ENCODE assay signal across 8 cellular contexts in the genomic region with DNA sequence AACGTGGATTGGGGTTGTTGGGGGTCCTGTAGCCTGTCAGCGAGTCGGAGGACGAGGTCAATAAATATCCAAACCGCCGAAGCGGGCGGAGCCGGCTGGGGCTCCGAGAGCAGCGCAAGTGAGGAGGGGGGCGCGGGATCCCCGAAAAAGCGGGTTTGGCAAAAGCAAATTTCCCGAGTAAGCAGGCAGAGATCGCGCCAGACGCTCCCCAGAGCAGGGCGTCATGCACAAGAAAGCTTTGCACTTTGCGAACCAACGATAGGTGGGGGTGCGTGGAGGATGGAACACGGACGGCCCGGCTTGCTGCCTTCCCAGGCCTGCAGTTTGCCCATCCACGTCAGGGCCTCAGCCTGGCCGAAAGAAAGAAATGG. TPM values are rescaled to one million over a fixed set of nuclear protein-coding genes. Genes with fewer than 3 reads are reported as not detected.
A peak's percentile ranks its signal among the peaks of the same experiment; 100 is the strongest.
DNase-seq lines count a peak whose midpoint lies in the region; ATAC-seq and TF ChIP-seq lines count a peak whose summit lies in the region.

No MANE protein-coding gene starts in this region.

- no TSS peak for BruUV-seq in HCT116 (replicated peaks; lab: Mats Ljungman, UMichigan)

- peak overlapping the region; percentile 58 for H3K9ac ChIP-seq in HCT116 (ENCODE audit: low read length)

- H3K4me1 ChIP-seq in HCT116 (ENCODE audit: control insufficient read depth in 1 of 2, insufficient read depth in 2 of 2, low read length in 2 of 2) = peaks cover 14 to 43% of the 10 kb centered on the region in 2 experiments
- H3K4me1 ChIP-seq in mononuclear cell (ENCODE audit: insufficient read depth, low read length) = peaks cover 31% of the 10 kb centered on the region
- H3K4me1 ChIP-seq in thoracic aorta (ENCODE audit: control insufficient read depth in 1 of 2, low read depth in 2 of 2) = peaks cover 18 to 32% of the 10 kb centered on the region in 2 donors

- RAD21 ChIA-PET in HCT116 (lab: Charles Lee; ENCODE audit: low non-redundant PET in 1 of 2, low total read pairs in 2 of 2, uncharacterized antibody in 2 of 2, unreplicated experiment in 2 of 2) = interaction anchor here (0.6 to 2.0 kb wide), 9 partner anchors 9 to 78 kb away, joined by 3 to 9 read pairs (median 5); a partner anchor contains a TSS

- peak overlapping the region; percentile 92 for H3K4me2 ChIP-seq in HCT116 (ENCODE audit: low read length)

- TF ChIP-seq CTCF in HCT116 (IDR thresholded peaks at IDR 0.05 in 2 of 3, conservative IDR thresholded peaks at IDR 0.05 in 1 of 3; ENCODE audit: borderline replicate concordance in 1 of 3, insufficient read depth in 1 of 3, low read depth in 2 of 3, low read length in 2 of 3) (no peak), thoracic aorta (IDR thresholded peaks at IDR 0.05) (no peak)

- intact Hi-C loops in HCT116 (cut with micrococcal nuclease) = loop anchor here (1.0 to 10.0 kb wide), 6 partner anchors 9 to 675 kb away; a partner anchor contains a TSS

- peak; percentile 50 for TF ChIP-seq POLR2A in HCT116 (IDR thresholded peaks at IDR 0.05; ENCODE audit: borderline replicate concordance, extremely low read depth, insufficient read depth, insufficient read length)

- CTCF ChIA-PET in HCT116 (lab: Charles Lee) = interaction anchor here (0.6 to 4.2 kb wide), 29 partner anchors 9 to 1729 kb away, joined by 3 to 71 read pairs (median 7); a partner anchor contains a TSS

- H3K9me2 ChIP-seq in HCT116 (ENCODE audit: insufficient read depth) = no peaks in the 10 kb centered on the region

- POLR2A ChIA-PET in HCT116 (lab: Charles Lee) = interaction anchor here (0.6 to 3.6 kb wide), 12 partner anchors 10 to 620 kb away, joined by 3 to 50 read pairs (median 6); a partner anchor contains a TSS

- no peaks in the 10 kb centered on the region for H4K20me1 ChIP-seq in HCT116 (ENCODE audit: insufficient read depth)

- no peak for TF ChIP-seq RAD21 in HCT116 (IDR thresholded peaks at IDR 0.05; ENCODE audit: low read depth)

- ATAC-seq in HCT116 = no peak; the same call in 1 of the 2 replicates
- ATAC-seq in thoracic aorta (ENCODE audit: insufficient number of reproducible peaks, low FRiP score, low read depth) = no peak
- no peak for ATAC-seq in HG03439 (IDR thresholded peaks at IDR 0.05; ENCODE audit: unreplicated experiment)
- ATAC-seq in HG02610 (IDR thresholded peaks at IDR 0.05; ENCODE audit: unreplicated experiment) = no peak

- no peaks in the 10 kb centered on the region for H3K79me2 ChIP-seq in HCT116 (ENCODE audit: insufficient read depth, low read length)

- H3K27me3 ChIP-seq in HCT116 (ENCODE audit: insufficient read depth, low read length) (no peaks in the 10 kb centered on the region), mononuclear cell (ENCODE audit: insufficient read depth, low read length) (peaks cover 49% of the 10 kb centered on the region), thoracic aorta (replicated peaks; ENCODE audit: insufficient read depth) (no peaks in the 10 kb centered on the region)

- peak overlapping the region; percentile 94 for H3K27ac ChIP-seq in HCT116 (ENCODE audit: low read depth, low read length)
- H3K27ac ChIP-seq in thoracic aorta = peak overlapping the region; percentile 83 to 98

- H3K36me3 ChIP-seq in HCT116 (ENCODE audit: control insufficient read depth in 1 of 2, insufficient read depth in 2 of 2, low read length in 2 of 2) (no peaks in the 10 kb centered on the region), thoracic aorta (peaks cover 22% of the 10 kb centered on the region)

- peak overlapping the region; percentile 62 to 84 for H3K4me3 ChIP-seq in HCT116 (replicated peaks in 1 of 2; ENCODE audit: low read depth in 1 of 2, low read length in 2 of 2)
- peak overlapping the region; percentile 49 for H3K4me3 ChIP-seq in mononuclear cell (ENCODE audit: low read length)
- H3K4me3 ChIP-seq in thoracic aorta = peak overlapping the region; percentile 98

- H2AFZ ChIP-seq in HCT116 (ENCODE audit: low read depth, low read length, poor library complexity, severe bottlenecking) = no peak overlapping the region

- no peaks in the 10 kb centered on the region for H3K9me3 ChIP-seq in HCT116 (ENCODE audit: control insufficient read depth in 1 of 2, insufficient read depth in 1 of 2, low read depth in 1 of 2, low read length in 2 of 2)
- no peaks in the 10 kb centered on the region for H3K9me3 ChIP-seq in mononuclear cell (ENCODE audit: low read depth, low read length)
- no peaks in the 10 kb centered on the region for H3K9me3 ChIP-seq in thoracic aorta

- peak in 8 of 14 donors; percentile 37 to 86 (median 75) for DNase-seq in C1 segment of cervical spinal cord (lab: John Stamatoyannopoulos, UW)
- no peak for DNase-seq in HCT116 (ENCODE audit: low read depth, low spot score)
- DNase-seq in T-helper 22 cell (ENCODE audit: low read depth) = peak; percentile 50
- peak; percentile 57 for DNase-seq in effector CD8-positive, alpha-beta T cell (lab: John Stamatoyannopoulos, UW)
- no peak for DNase-seq in thoracic aorta (ENCODE audit: low spot score)

TF ChIP-seq in HCT116, 20 proteins besides CTCF, POLR2A, EP300 and RAD21:
- TF ChIP-seq JUND (IDR thresholded peaks at IDR 0.05) (0 out of 2 replicates have a peak, but pooled peaks have one; percentile 12), POLR2AphosphoS5 (IDR thresholded peaks at IDR 0.05; ENCODE audit: low read depth, low read length) (no peak)

RNA-seq across cellular contexts. Expression of a gene that starts 0.8 kb away (rescaled TPM):
- 18.3 TPM for total RNA-seq in HCT116 (2021; ENCODE audit: unreplicated experiment)
- polyA plus RNA-seq in HCT116 (2012) = 9.5 and 11.1 TPM in 2 replicates
- under 0.01 TPM for total RNA-seq in mononuclear cell
- 10 to 100 TPM; 15.0 to 29.9 TPM for total RNA-seq in thoracic aorta

RNA-seq across cellular contexts. Expression of a gene that starts 12.5 kb away (rescaled TPM):
- total RNA-seq in HCT116 (2021; ENCODE audit: unreplicated experiment) = 52.5 TPM
- polyA plus RNA-seq in HCT116 (2012) = 38.1 and 47.9 TPM in 2 replicates
- total RNA-seq in mononuclear cell = 5.8 TPM
- total RNA-seq in thoracic aorta = 100 to 1,000 TPM; 212 to 227 TPM

RNA-seq across cellular contexts. Expression of a gene that starts 22.8 kb away (rescaled TPM):
- total RNA-seq in HCT116 (2021; ENCODE audit: unreplicated experiment) = 56.8 TPM
- polyA plus RNA-seq in HCT116 (2012) = 28.1 and 28.5 TPM in 2 replicates
- 15.2 TPM for total RNA-seq in mononuclear cell
- total RNA-seq in thoracic aorta = 10 to 100 TPM; 79.1 to 91.1 TPM

RNA-seq across cellular contexts. Expression of a gene that starts 36.6 kb away (rescaled TPM):
- total RNA-seq in HCT116 (2021; ENCODE audit: unreplicated experiment) (2.1 TPM), mononuclear cell (not detected), thoracic aorta (not detected)
- polyA plus RNA-seq in HCT116 (2012) = 0.86 and 1.2 TPM in 2 replicates

RNA-seq across cellular contexts. Expression of a gene that starts 39.1 kb away (rescaled TPM):
- total RNA-seq in HCT116 (2021; ENCODE audit: unreplicated experiment) (31.7 TPM), mononuclear cell (8.0 TPM), thoracic aorta (10 to 100 TPM in 1 of 2 donors, 1 to 10 TPM in 1; 9.9 to 15.0 TPM)
- polyA plus RNA-seq in HCT116 (2012) = 11.7 and 16.2 TPM in 2 replicates

Comparison
In these comparisons a context has a peak if more than half of its experiments do, and no peak if none do; other contexts are left out.
1. DNase-seq: peak in C1 segment of cervical spinal cord (8 of 14), T-helper 22 cell (single experiment) and effector CD8-positive, alpha-beta T cell (single experiment); none in HCT116 (single experiment) and thoracic aorta (single experiment).
2. RNA of a gene that starts 0.8 kb away (total RNA-seq): 15.0 to 29.9 TPM in thoracic aorta and 18.3 TPM in HCT116 (single experiment); under 0.01 TPM in mononuclear cell (single experiment); every median in the first group is over 10 times any median in the second.
3. Peak in every context shown above with its lines, with median percentiles within 50 percentile points of each other: H3K4me3 ChIP-seq.